ENCODE assay signal across 12 cellular contexts in genomic region chr22:38071421-38072321, GRCh38. TPM values are rescaled to one million over a fixed set of nuclear protein-coding genes. Genes with fewer than 3 reads are reported as not detected.
"Had no signal": no experiment of that assay in that cellular context is flagged by ENCODE, and none has a peak within 500 bp of the region (broad histone marks: within the 10 kb centered on the region; RNA-seq: fewer than 3 reads in every experiment).

No MANE protein-coding gene starts in this region.

- H3K27me3 ChIP-seq: gastroesophageal sphincter, neural progenitor cell had no signal

- H3K9me3 Mint-ChIP-seq: activated naive CD4-positive, alpha-beta T cell treated with anti-CD3 and anti-CD28 coated beads, Interleukin-2, amount 50 U/mL, for 24 hours; neural progenitor cell; type B pancreatic cell had no signal

- H3K4me1 Mint-ChIP-seq: activated naive CD4-positive, alpha-beta T cell treated with anti-CD3 and anti-CD28 coated beads, Interleukin-2, amount 50 U/mL, for 24 hours had no signal

- H3K4me3 Mint-ChIP-seq: activated naive CD4-positive, alpha-beta T cell treated with anti-CD3 and anti-CD28 coated beads, Interleukin-2, amount 50 U/mL, for 24 hours; type B pancreatic cell had no signal

- H3K4me3 ChIP-seq: gastroesophageal sphincter, lung, neural progenitor cell, skin epidermis had no signal

- H3K9me3 ChIP-seq: gastroesophageal sphincter had no signal

- H3K27me3 Mint-ChIP-seq: activated naive CD4-positive, alpha-beta T cell treated with anti-CD3 and anti-CD28 coated beads, Interleukin-2, amount 50 U/mL, for 24 hours; type B pancreatic cell had no signal

- H3K27ac Mint-ChIP-seq: activated naive CD4-positive, alpha-beta T cell treated with anti-CD3 and anti-CD28 coated beads, Interleukin-2, amount 50 U/mL, for 24 hours; neural progenitor cell; type B pancreatic cell had no signal

- ATAC-seq: gastroesophageal sphincter had no signal

- H3K36me3 Mint-ChIP-seq: neural progenitor cell, type B pancreatic cell had no signal

- H3K79me2 ChIP-seq: parathyroid adenoma had no signal

- H2AFZ ChIP-seq: neural progenitor cell, parathyroid adenoma had no signal

- H3K27ac ChIP-seq: neural progenitor cell, parathyroid adenoma had no signal

- DNase-seq: activated effector memory CD4-positive, alpha-beta T cell treated with Interleukin-2 at 50 U/mL for 16 hours; hippocampal formation; midbrain; retina had no signal

- H3K4me1 ChIP-seq: parathyroid adenoma had no signal

- H3K36me3 ChIP-seq: neural progenitor cell had no signal

- H3K9ac ChIP-seq: neural progenitor cell, parathyroid adenoma had no signal

- H3K4me2 ChIP-seq: neural progenitor cell had no signal

RNA-seq across cellular contexts. Expression of gene SLC16A8, which starts 12.3 kb away (rescaled TPM):
- total RNA-seq: gastroesophageal sphincter; T-helper 2 cell treated with Interferon-gamma antibody and Interleukin-4, amounts not matched to agents 100 ng/mL and 5 ng/mL, for 36 hours had no signal
